In genomic region chr4:109655396-109655795, GRCh38 we compare ENCODE assay signal across 21 cellular contexts.
"Had no signal": no experiment of that assay in that cellular context is flagged by ENCODE, and none has a peak within 500 bp of the region (broad histone marks: within the 10 kb centered on the region; RNA-seq: fewer than 3 reads in every experiment).

No MANE protein-coding gene starts in this region.

- H3K27ac Mint-ChIP-seq: activated CD4-positive, alpha-beta T cell treated with anti-CD3 and anti-CD28 coated beads, Interleukin-2, amount 10 ng/mL, durations not matched to agents 7 days and 5 days; natural killer cell treated with Interleukin-12 subunit alpha and Interleukin-12 subunit beta and Interleukin-15 and Interleukin-18, amount 100 ng/mL, for 72 hours; progenitor cell of endocrine pancreas had no signal

- DNase-seq: activated CD4-positive, alpha-beta T cell treated with anti-CD3 and anti-CD28 coated beads, Interleukin-2, amount 10 ng/mL, durations not matched to agents 7 days and 5 days; activated CD8-positive, alpha-beta memory T cell treated with anti-CD3 and anti-CD28 coated beads for 24 hours; activated CD8-positive, alpha-beta memory T cell treated with anti-CD3 and anti-CD28 coated beads, Interleukin-2, amount 50 U/mL, for 4 hours; activated effector memory CD4-positive, alpha-beta T cell treated with anti-CD3 and anti-CD28 coated beads, Interleukin-2, amount 50 U/mL, for 16 hours; activated naive CD4-positive, alpha-beta T cell treated with anti-CD3 and anti-CD28 coated beads, Interleukin-2, amount 50 U/mL, for 16 hours; activated T-cell treated with anti-CD3 and anti-CD28 coated beads, Interleukin-2, amount 50 U/mL, for 72 hours; cortex of kidney; left lung; spleen; stimulated activated CD4-positive, alpha-beta T cell treated with anti-CD3 and anti-CD28 coated beads, Interleukin-4, amount 100 ng/mL, for 1 hour; stimulated activated naive CD4-positive, alpha-beta T cell; substantia nigra; SW 1271; thyroid gland; upper lobe of right lung had no signal

- H3K27me3 ChIP-seq: cardiac muscle cell, left lung, spleen, thyroid gland, upper lobe of right lung had no signal

- H3K4me3 ChIP-seq: cardiac muscle cell, left lung, lung, SK-N-MC, spleen, thyroid gland, upper lobe of right lung had no signal

- H3K27me3 Mint-ChIP-seq: activated CD4-positive, alpha-beta T cell treated with anti-CD3 and anti-CD28 coated beads, Interleukin-2, amount 10 ng/mL, durations not matched to agents 7 days and 5 days; natural killer cell treated with Interleukin-12 subunit alpha and Interleukin-12 subunit beta and Interleukin-15 and Interleukin-18, amount 100 ng/mL, for 72 hours; progenitor cell of endocrine pancreas had no signal

- H3K4me3 Mint-ChIP-seq: activated CD4-positive, alpha-beta T cell treated with anti-CD3 and anti-CD28 coated beads, Interleukin-2, amount 10 ng/mL, durations not matched to agents 7 days and 5 days; activated T-cell treated with anti-CD3 and anti-CD28 coated beads, Interleukin-2, amount 50 U/mL, for 72 hours; natural killer cell treated with Interleukin-12 subunit alpha and Interleukin-12 subunit beta and Interleukin-15 and Interleukin-18, amount 100 ng/mL, for 72 hours had no signal

- ATAC-seq: activated T-cell treated with anti-CD3 and anti-CD28 coated beads, Interleukin-2, amount 50 U/mL, for 72 hours; left lung; natural killer cell treated with Interleukin-12 subunit alpha and Interleukin-12 subunit beta and Interleukin-15 and Interleukin-18, amount 100 ng/mL, for 72 hours; upper lobe of right lung had no signal

- H3K27ac ChIP-seq: cardiac muscle cell, epithelial cell of prostate, left lung, SK-N-MC, spleen, thyroid gland, upper lobe of right lung had no signal

- H3K4me1 ChIP-seq: left lung, thyroid gland, upper lobe of right lung had no signal

- H3K36me3 ChIP-seq: cardiac muscle cell, left lung, thyroid gland, upper lobe of right lung had no signal

- H3K9me3 ChIP-seq: thyroid gland, upper lobe of right lung had no signal
